Comparison of ENCODE assay signal across 1 cellular context in the genomic region with DNA sequence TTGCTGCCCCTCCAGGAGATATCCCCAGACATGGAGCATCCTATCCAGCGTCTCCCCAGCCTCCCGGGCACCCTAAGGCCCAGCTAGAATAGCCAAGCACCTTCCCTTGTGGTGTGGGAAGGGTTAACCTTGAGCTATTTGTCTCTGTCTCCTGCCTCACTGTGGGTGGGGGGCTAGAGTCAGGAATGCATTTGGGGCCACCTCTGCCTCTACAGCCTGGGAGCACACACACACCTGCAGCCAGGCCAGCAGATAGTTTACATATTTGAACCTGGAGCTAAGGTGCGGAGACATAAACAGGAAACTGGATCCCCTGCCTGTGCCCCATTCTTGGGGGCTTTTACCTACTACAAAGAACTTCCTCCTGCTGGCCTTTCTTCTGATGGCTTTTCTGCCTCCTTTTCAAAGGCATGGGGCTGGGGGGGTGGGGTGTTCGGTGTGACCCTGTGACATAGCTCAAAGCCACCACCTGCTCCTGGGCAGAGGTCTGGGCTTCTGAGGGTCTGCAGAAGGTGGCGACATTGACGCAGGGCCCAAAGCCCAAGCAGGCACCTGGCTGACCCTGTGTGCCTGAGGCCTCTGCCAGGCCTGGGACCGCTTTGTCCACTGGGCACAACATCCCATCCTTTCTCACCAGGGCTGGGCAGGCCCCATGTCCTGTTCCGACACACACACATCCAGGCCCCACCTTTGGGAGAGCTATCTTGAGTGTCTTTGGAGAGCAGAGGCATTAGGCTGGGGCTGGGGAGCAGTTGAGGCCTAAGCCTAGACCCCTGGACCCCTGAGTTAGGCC.
TF ChIP-seq lines count a peak whose summit lies in the region.

No MANE protein-coding gene starts in this region.

TF ChIP-seq in WTC11, 78 proteins besides CTCF, POLR2A, EP300 and RAD21 (continued from another document):
- no peak for TF ChIP-seq MYBL2 (CRISPR knock-in tag; IDR thresholded peaks at IDR 0.05)
- TF ChIP-seq, protein P1, sequence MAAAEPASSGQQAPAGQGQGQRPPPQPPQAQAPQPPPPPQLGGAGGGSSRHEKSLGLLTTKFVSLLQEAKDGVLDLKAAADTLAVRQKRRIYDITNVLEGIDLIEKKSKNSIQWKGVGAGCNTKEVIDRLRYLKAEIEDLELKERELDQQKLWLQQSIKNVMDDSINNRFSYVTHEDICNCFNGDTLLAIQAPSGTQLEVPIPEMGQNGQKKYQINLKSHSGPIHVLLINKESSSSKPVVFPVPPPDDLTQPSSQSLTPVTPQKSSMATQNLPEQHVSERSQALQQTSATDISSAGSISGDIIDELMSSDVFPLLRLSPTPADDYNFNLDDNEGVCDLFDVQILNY (CRISPR knock-in tag; IDR thresholded peaks at IDR 0.05): no peak
- TF ChIP-seq, protein P2, sequence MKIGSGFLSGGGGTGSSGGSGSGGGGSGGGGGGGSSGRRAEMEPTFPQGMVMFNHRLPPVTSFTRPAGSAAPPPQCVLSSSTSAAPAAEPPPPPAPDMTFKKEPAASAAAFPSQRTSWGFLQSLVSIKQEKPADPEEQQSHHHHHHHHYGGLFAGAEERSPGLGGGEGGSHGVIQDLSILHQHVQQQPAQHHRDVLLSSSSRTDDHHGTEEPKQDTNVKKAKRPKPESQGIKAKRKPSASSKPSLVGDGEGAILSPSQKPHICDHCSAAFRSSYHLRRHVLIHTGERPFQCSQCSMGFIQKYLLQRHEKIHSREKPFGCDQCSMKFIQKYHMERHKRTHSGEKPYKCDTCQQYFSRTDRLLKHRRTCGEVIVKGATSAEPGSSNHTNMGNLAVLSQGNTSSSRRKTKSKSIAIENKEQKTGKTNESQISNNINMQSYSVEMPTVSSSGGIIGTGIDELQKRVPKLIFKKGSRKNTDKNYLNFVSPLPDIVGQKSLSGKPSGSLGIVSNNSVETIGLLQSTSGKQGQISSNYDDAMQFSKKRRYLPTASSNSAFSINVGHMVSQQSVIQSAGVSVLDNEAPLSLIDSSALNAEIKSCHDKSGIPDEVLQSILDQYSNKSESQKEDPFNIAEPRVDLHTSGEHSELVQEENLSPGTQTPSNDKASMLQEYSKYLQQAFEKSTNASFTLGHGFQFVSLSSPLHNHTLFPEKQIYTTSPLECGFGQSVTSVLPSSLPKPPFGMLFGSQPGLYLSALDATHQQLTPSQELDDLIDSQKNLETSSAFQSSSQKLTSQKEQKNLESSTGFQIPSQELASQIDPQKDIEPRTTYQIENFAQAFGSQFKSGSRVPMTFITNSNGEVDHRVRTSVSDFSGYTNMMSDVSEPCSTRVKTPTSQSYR (CRISPR knock-in tag; IDR thresholded peaks at IDR 0.05): peak; percentile 78
- TF ChIP-seq, protein P3, sequence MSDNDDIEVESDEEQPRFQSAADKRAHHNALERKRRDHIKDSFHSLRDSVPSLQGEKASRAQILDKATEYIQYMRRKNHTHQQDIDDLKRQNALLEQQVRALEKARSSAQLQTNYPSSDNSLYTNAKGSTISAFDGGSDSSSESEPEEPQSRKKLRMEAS (CRISPR knock-in tag; IDR thresholded peaks at IDR 0.05): peak; percentile 35; the same call in 1 of the 2 replicates
- TF ChIP-seq, protein P4, sequence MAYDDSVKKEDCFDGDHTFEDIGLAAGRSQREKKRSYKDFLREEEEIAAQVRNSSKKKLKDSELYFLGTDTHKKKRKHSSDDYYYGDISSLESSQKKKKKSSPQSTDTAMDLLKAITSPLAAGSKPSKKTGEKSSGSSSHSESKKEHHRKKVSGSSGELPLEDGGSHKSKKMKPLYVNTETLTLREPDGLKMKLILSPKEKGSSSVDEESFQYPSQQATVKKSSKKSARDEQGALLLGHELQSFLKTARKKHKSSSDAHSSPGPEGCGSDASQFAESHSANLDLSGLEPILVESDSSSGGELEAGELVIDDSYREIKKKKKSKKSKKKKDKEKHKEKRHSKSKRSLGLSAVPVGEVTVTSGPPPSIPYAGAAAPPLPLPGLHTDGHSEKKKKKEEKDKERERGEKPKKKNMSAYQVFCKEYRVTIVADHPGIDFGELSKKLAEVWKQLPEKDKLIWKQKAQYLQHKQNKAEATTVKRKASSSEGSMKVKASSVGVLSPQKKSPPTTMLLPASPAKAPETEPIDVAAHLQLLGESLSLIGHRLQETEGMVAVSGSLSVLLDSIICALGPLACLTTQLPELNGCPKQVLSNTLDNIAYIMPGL (CRISPR knock-in tag; IDR thresholded peaks at IDR 0.05): no peak
- TF ChIP-seq, protein P5, sequence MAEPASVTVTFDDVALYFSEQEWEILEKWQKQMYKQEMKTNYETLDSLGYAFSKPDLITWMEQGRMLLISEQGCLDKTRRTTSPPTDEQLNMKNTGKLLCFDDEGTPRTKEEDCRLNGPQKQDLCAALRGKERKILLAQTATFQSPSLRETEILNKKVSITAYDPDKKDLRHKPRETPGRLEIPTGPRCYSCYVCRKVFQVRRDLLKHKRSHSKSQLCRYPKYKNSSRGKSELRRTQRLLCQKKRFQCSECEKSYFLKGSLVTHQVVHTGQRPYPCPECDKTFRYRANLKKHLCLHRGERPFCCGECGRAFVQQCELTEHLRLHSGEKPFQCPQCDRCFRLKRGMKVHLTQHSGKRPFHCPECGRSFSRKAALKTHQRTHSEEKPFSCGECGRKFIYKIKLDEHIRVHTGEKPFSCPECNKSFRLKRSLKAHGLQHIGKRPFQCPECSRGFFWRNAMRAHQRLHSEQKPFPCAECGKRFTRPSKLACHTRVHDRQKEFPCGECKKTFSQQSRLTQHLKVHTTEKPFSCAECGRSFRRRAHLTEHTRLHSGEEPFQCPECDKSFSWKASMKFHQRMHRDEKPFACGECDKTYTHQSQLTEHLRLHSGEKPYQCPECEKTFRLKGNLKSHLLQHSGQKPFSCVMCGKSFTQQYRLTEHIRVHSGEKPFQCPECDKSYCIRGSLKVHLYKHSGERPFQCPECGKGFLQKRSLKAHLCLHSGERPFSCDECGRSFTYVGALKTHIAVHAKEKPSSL (CRISPR knock-in tag; conservative IDR thresholded peaks at IDR 0.05): no peak
- TF ChIP-seq, protein P6, sequence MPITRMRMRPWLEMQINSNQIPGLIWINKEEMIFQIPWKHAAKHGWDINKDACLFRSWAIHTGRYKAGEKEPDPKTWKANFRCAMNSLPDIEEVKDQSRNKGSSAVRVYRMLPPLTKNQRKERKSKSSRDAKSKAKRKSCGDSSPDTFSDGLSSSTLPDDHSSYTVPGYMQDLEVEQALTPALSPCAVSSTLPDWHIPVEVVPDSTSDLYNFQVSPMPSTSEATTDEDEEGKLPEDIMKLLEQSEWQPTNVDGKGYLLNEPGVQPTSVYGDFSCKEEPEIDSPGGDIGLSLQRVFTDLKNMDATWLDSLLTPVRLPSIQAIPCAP (CRISPR knock-in tag; IDR thresholded peaks at IDR 0.05): no peak
- no peak for TF ChIP-seq ZMAT4 (CRISPR knock-in tag; IDR thresholded peaks at IDR 0.05)
- TF ChIP-seq JUN (CRISPR knock-in tag; IDR thresholded peaks at IDR 0.05): no peak
- TF ChIP-seq FOXK1 (CRISPR knock-in tag; IDR thresholded peaks at IDR 0.05): peak; percentile 92
- peak; percentile 86 for TF ChIP-seq ZNF423 (CRISPR knock-in tag; IDR thresholded peaks at IDR 0.05)
- 0 out of 2 replicates have a peak, but pooled peaks have one; percentile 5 for TF ChIP-seq ZNF121 (CRISPR knock-in tag; IDR thresholded peaks at IDR 0.05)
- peak; percentile 97 for TF ChIP-seq ETV6 (CRISPR knock-in tag; IDR thresholded peaks at IDR 0.05)
- TF ChIP-seq, protein P7, sequence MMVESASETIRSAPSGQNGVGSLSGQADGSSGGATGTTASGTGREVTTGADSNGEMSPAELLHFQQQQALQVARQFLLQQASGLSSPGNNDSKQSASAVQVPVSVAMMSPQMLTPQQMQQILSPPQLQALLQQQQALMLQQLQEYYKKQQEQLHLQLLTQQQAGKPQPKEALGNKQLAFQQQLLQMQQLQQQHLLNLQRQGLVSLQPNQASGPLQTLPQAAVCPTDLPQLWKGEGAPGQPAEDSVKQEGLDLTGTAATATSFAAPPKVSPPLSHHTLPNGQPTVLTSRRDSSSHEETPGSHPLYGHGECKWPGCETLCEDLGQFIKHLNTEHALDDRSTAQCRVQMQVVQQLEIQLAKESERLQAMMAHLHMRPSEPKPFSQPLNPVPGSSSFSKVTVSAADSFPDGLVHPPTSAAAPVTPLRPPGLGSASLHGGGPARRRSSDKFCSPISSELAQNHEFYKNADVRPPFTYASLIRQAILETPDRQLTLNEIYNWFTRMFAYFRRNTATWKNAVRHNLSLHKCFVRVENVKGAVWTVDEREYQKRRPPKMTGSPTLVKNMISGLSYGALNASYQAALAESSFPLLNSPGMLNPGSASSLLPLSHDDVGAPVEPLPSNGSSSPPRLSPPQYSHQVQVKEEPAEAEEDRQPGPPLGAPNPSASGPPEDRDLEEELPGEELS (CRISPR knock-in tag; IDR thresholded peaks at IDR 0.05): peak; percentile 91; the same call in 1 of the 2 replicates
- TF ChIP-seq ZNF532 (CRISPR knock-in tag; IDR thresholded peaks at IDR 0.05; ENCODE audit: borderline replicate concordance): peak; percentile 51; the same call in 1 of the 2 replicates
- 0 out of 2 replicates have a peak, but pooled peaks have one; percentile 5 for TF ChIP-seq ZNF232 (CRISPR knock-in tag; IDR thresholded peaks at IDR 0.05)
